12 cellular contexts compared by ENCODE assay signal in genomic region chr1:168121314-168122029, GRCh38. TPM values are rescaled to one million over a fixed set of nuclear protein-coding genes. Genes with fewer than 3 reads are reported as not detected.
DNase-seq lines count a peak whose midpoint lies in the region; ATAC-seq, FAIRE-seq and TF ChIP-seq lines count a peak whose summit lies in the region.
"Had no signal": no experiment of that assay in that cellular context is flagged by ENCODE, and none has a peak within 500 bp of the region (broad histone marks: within the 10 kb centered on the region; RNA-seq: fewer than 3 reads in every experiment).

No MANE protein-coding gene starts in this region.

- no peaks in the 10 kb centered on the region for H3K27me3 Mint-ChIP-seq in brain
- H3K27me3 Mint-ChIP-seq in glutamatergic neuron (ENCODE audit: unreplicated experiment), result peaks cover 2% of the 10 kb centered on the region

- no peaks in the 10 kb centered on the region for H3K36me3 ChIP-seq in left ventricle myocardium inferior

- intact Hi-C loops in left ventricle myocardium inferior (cut with micrococcal nuclease), result no loop called here

- H3K4me3 ChIP-seq in AG10803 (ENCODE audit: low read length) (0 out of 2 replicates have a peak overlapping the region, but pooled peaks have one; percentile 8), left ventricle myocardium inferior (peak overlapping the region; percentile 8)

- H3K9me3 ChIP-seq in left ventricle myocardium inferior (replicated peaks), result no peaks in the 10 kb centered on the region

- H3K4me3 Mint-ChIP-seq in brain (no peak overlapping the region), glutamatergic neuron (ENCODE audit: unreplicated experiment) (no peak overlapping the region)
- H3K4me3 Mint-ChIP-seq: CD4-positive, CD25-positive, alpha-beta regulatory T cell; central memory CD8-positive, alpha-beta T cell; H9 had no signal

- peak overlapping the region in 3 of 5 experiments; percentile 13 to 78 (median 43) for H3K27ac Mint-ChIP-seq in brain
- H3K27ac Mint-ChIP-seq in glutamatergic neuron (ENCODE audit: unreplicated experiment), result no peak overlapping the region
- H3K27ac Mint-ChIP-seq: CD4-positive, CD25-positive, alpha-beta regulatory T cell had no signal

- no peaks in the 10 kb centered on the region for H3K27me3 ChIP-seq in left ventricle myocardium inferior (ENCODE audit: low read depth)

- H3K36me3 Mint-ChIP-seq in brain, result peaks cover 87% of the 10 kb centered on the region
- H3K36me3 Mint-ChIP-seq in glutamatergic neuron (ENCODE audit: unreplicated experiment), result peaks cover 17% of the 10 kb centered on the region
- H3K36me3 Mint-ChIP-seq: CD4-positive, CD25-positive, alpha-beta regulatory T cell had no signal

- peaks cover 10 to 30% (median 22%) of the 10 kb centered on the region in 5 experiments for H3K9me3 Mint-ChIP-seq in brain
- peaks cover 8% of the 10 kb centered on the region for H3K9me3 Mint-ChIP-seq in glutamatergic neuron (ENCODE audit: unreplicated experiment)
- H3K9me3 Mint-ChIP-seq: central memory CD8-positive, alpha-beta T cell had no signal

- FAIRE-seq in GM19239 (lab: Jason Lieb, UNC), result no peak
- FAIRE-seq: GM18507 had no signal

- peak; percentile 92 for DNase-seq in AG10803 (ENCODE audit: low read depth)
- peak; percentile 83 for DNase-seq in left ventricle myocardium inferior
- peak; percentile 27 for DNase-seq in renal cortical epithelial cell (ENCODE audit: low read depth)
- no peak for DNase-seq in glutamatergic neuron
- DNase-seq in GM19239 (ENCODE audit: insufficient read length, low spot score), result no peak
- DNase-seq in DMS114 treated with DMSO at 0.1 percent for 48 hours (lab: John Stamatoyannopoulos, UW; ENCODE audit: unreplicated experiment), result no peak
- DNase-seq: CD4-positive, CD25-positive, alpha-beta regulatory T cell; H9 had no signal

- H3K27ac ChIP-seq in left ventricle myocardium inferior (replicated peaks), result peak overlapping the region; percentile 76

- ATAC-seq in GM21360 (IDR thresholded peaks at IDR 0.05; ENCODE audit: unreplicated experiment), result no peak

- peaks cover 16% of the 10 kb centered on the region for H3K4me1 Mint-ChIP-seq in brain
- H3K4me1 Mint-ChIP-seq in glutamatergic neuron (ENCODE audit: low read depth, unreplicated experiment), result peaks cover 5% of the 10 kb centered on the region
- H3K4me1 Mint-ChIP-seq: CD4-positive, CD25-positive, alpha-beta regulatory T cell; central memory CD8-positive, alpha-beta T cell had no signal

- TF ChIP-seq CTCF in AG10803 (conservative IDR thresholded peaks at IDR 0.05; ENCODE audit: low read length) (no peak), brain (conservative IDR thresholded peaks at IDR 0.05) (no peak), left ventricle myocardium inferior (IDR thresholded peaks at IDR 0.05; ENCODE audit: borderline replicate concordance) (no peak), glutamatergic neuron (IDR thresholded peaks at IDR 0.05; ENCODE audit: partially characterized antibody, unreplicated experiment) (no peak)

- H3K4me1 ChIP-seq in left ventricle myocardium inferior, result peaks cover 21% of the 10 kb centered on the region

RNA-seq across cellular contexts. Expression of gene GPR161, which starts 15.3 kb away (rescaled TPM):
- polyA plus RNA-seq in brain (ENCODE audit: insufficient read depth, low read depth, low replicate concordance), result 10.4 TPM
- total RNA-seq in left ventricle myocardium inferior, result 2.8 TPM
- total RNA-seq in renal cortical epithelial cell, result 10.4 and 20.0 TPM in 2 replicates
- 69.3 TPM for total RNA-seq in glutamatergic neuron (ENCODE audit: unreplicated experiment)
- total RNA-seq: CD4-positive, CD25-positive, alpha-beta regulatory T cell had no signal
- polyA plus RNA-seq: CD4-positive, CD25-positive, alpha-beta regulatory T cell had no signal

RNA-seq across cellular contexts. Expression of gene TIPRL, which starts 57.3 kb away (rescaled TPM):
- polyA plus RNA-seq in brain (ENCODE audit: insufficient read depth, low read depth, low replicate concordance), result 19.3 TPM
- total RNA-seq in left ventricle myocardium inferior, result 28.3 TPM
- total RNA-seq in renal cortical epithelial cell, result 49.7 and 51.1 TPM in 2 replicates
- 27.8 TPM for total RNA-seq in glutamatergic neuron (ENCODE audit: unreplicated experiment)

Comparison
In these comparisons a context has a peak if more than half of its experiments do, and no peak if none do; other contexts are left out.
1. DNase-seq: peak in AG10803 (single experiment), left ventricle myocardium inferior (single experiment) and renal cortical epithelial cell (single experiment); none in glutamatergic neuron (single experiment), GM19239 (single experiment) and DMS114 treated with DMSO at 0.1 percent for 48 hours (single experiment).